Comparison of ENCODE assay signal across 2 cellular contexts in genomic region chr3:65020233-65020632, GRCh38.
TF ChIP-seq lines count a peak whose summit lies in the region.

No MANE protein-coding gene starts in this region.

TF ChIP-seq in SK-N-SH treated with all-trans-retinoic acid at 6 μM for 48 hours, 23 proteins besides CTCF, POLR2A, EP300 and RAD21:
- TF ChIP-seq ISL1 (CRISPR knock-in tag; IDR thresholded peaks at IDR 0.05), result no peak
- TF ChIP-seq RARB (CRISPR knock-in tag; IDR thresholded peaks at IDR 0.05), result no peak

TF ChIP-seq in SK-N-SH, 30 proteins besides CTCF, POLR2A, EP300 and RAD21:
- TF ChIP-seq, protein P1, sequence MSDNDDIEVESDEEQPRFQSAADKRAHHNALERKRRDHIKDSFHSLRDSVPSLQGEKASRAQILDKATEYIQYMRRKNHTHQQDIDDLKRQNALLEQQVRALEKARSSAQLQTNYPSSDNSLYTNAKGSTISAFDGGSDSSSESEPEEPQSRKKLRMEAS (IDR thresholded peaks at IDR 0.05; ENCODE audit: low read depth), result no peak
- TF ChIP-seq GATA2 (CRISPR knock-in tag; IDR thresholded peaks at IDR 0.05), result no peak
- no peak for TF ChIP-seq RXRA (IDR thresholded peaks at IDR 0.05; ENCODE audit: borderline replicate concordance, low read depth)
- TF ChIP-seq POLR2AphosphoS5 (IDR thresholded peaks at IDR 0.05; ENCODE audit: low read depth, low read length), result no peak
- no peak for TF ChIP-seq EZH2phosphoT487 (IDR thresholded peaks at IDR 0.05; ENCODE audit: borderline replicate concordance, low read depth)
- no peak for TF ChIP-seq SMC3 (IDR thresholded peaks at IDR 0.05; ENCODE audit: low read depth, low read length)
- TF ChIP-seq, protein P2, sequence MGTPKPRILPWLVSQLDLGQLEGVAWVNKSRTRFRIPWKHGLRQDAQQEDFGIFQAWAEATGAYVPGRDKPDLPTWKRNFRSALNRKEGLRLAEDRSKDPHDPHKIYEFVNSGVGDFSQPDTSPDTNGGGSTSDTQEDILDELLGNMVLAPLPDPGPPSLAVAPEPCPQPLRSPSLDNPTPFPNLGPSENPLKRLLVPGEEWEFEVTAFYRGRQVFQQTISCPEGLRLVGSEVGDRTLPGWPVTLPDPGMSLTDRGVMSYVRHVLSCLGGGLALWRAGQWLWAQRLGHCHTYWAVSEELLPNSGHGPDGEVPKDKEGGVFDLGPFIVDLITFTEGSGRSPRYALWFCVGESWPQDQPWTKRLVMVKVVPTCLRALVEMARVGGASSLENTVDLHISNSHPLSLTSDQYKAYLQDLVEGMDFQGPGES (IDR thresholded peaks at IDR 0.05; ENCODE audit: low read depth, low read length), result no peak
- no peak for TF ChIP-seq MEF2A (IDR thresholded peaks at IDR 0.05; ENCODE audit: borderline replicate concordance, low read depth)
- TF ChIP-seq NRF1 (IDR thresholded peaks at IDR 0.05; ENCODE audit: low read depth, low read length), result no peak
